ENCODE assay signal across 34 cellular contexts in genomic region chr3:41866298-41866697, GRCh38.
"Had no signal": no experiment of that assay in that cellular context is flagged by ENCODE, and none has a peak within 500 bp of the region (broad histone marks: within the 10 kb centered on the region; RNA-seq: fewer than 3 reads in every experiment).

No MANE protein-coding gene starts in this region.

- H3K27me3 ChIP-seq: MG63 had no signal

- H3K4me3 ChIP-seq: MG63 had no signal

- H3K36me3 ChIP-seq: MG63 had no signal

- H3K9ac ChIP-seq: KMS-11 had no signal

- H3K4me2 ChIP-seq: KMS-11 had no signal

- DNase-seq: Karpas-422, Kasumi-1, MG63, MM.1S, MV-4-11, NCI-H1048, NCI-H1092, NCI-H1092 treated with DMSO at 0.1 percent for 48 hours, NCI-H1105, NCI-H1105 treated with DMSO at 0.1 percent for 48 hours, NCI-H1417, NCI-H1417 treated with DMSO at 0.1 percent for 48 hours, NCI-H1436, NCI-H1436 treated with DMSO at 0.1 percent for 48 hours, NCI-H146, NCI-H1694, NCI-H1694 treated with DMSO at 0.1 percent for 48 hours, NCI-H187, NCI-H187 treated with DMSO at 0.1 percent for 48 hours, NCI-H1930, NCI-H2029, NCI-H2029 treated with DMSO at 0.1 percent for 48 hours, NCI-H2081, NCI-H2081 treated with DMSO at 0.1 percent for 48 hours, NCI-H2107, NCI-H2171, NCI-H2171 treated with DMSO at 0.1 percent for 48 hours, NCI-H2227 treated with DMSO at 0.1 percent for 48 hours, NCI-H226, NCI-H345, NCI-H446, NCI-H446 treated with DMSO at 0.1 percent for 48 hours, NCI-H510A had no signal

- H3K27ac ChIP-seq: KMS-11 had no signal

- H3K9me3 ChIP-seq: MG63 had no signal
